Comparison of ENCODE assay signal across 16 cellular contexts in genomic region chr12:55624056-55624455, GRCh38. TPM values are rescaled to one million over a fixed set of nuclear protein-coding genes. Genes with fewer than 3 reads are reported as not detected.
A peak's percentile ranks its signal among the peaks of the same experiment; 100 is the strongest.
DNase-seq lines count a peak whose midpoint lies in the region; ATAC-seq, FAIRE-seq and TF ChIP-seq lines count a peak whose summit lies in the region.
"Had no signal": no experiment of that assay in that cellular context is flagged by ENCODE, and none has a peak within 500 bp of the region (broad histone marks: within the 10 kb centered on the region; RNA-seq: fewer than 3 reads in every experiment).

No MANE protein-coding gene starts in this region.

- no peak for TF ChIP-seq POLR2A in GM12878 (IDR thresholded peaks at IDR 0.05; ENCODE audit: low read depth, low read length)

- peak; percentile 66 for ATAC-seq in GM18511 (IDR thresholded peaks at IDR 0.05; ENCODE audit: unreplicated experiment)
- peak; percentile 58 for ATAC-seq in GM19463 (IDR thresholded peaks at IDR 0.05; ENCODE audit: unreplicated experiment)
- ATAC-seq in HG03159 (IDR thresholded peaks at IDR 0.05; ENCODE audit: unreplicated experiment): peak; percentile 42
- ATAC-seq in GM12878: peak; percentile 82
- ATAC-seq in Right ventricle myocardium superior (ENCODE audit: poor library complexity): no peak

- intact Hi-C loops in GM12878 (cut with micrococcal nuclease; ENCODE audit: unreplicated experiment): loop anchor here (10.0 kb wide), 1 partner anchor 629 kb away; no protein-coding TSS in a partner anchor
- intact Hi-C loops in cardiac septum (cut with DNase I): no loop called here
- intact Hi-C loops in Right ventricle myocardium superior (cut with DNase I): no loop called here
- intact Hi-C loops in PC-9 (cut with micrococcal nuclease; ENCODE audit: unreplicated experiment): no loop called here

- CTCF ChIA-PET in GM12878 (lab: Yijun Ruan, JAX) (no interaction called here), PC-9 (lab: Charles Lee) (no interaction called here)

- H3K36me3 ChIP-seq in GM12878 (ENCODE audit: control insufficient read depth in 2 of 2, insufficient read depth in 2 of 2, low read length in 1 of 2): no peaks in the 10 kb centered on the region
- no peaks in the 10 kb centered on the region for H3K36me3 ChIP-seq in PC-9 (ENCODE audit: low read depth)
- H3K36me3 ChIP-seq: tibial nerve had no signal

- H3K4me1 ChIP-seq in GM12878 (ENCODE audit: control insufficient read depth, insufficient read depth, low read length) (no peaks in the 10 kb centered on the region), PC-9 (replicated peaks; ENCODE audit: insufficient read depth) (no peaks in the 10 kb centered on the region)
- H3K4me1 ChIP-seq: Caco-2 had no signal

- FAIRE-seq in GM12878 (lab: Jason Lieb, UNC): no peak
- FAIRE-seq: astrocyte, endometrium had no signal

- RAD21 ChIA-PET in GM12878 (lab: Charles Lee; ENCODE audit: unreplicated experiment): no interaction called here

- no peaks in the 10 kb centered on the region for H4K20me1 ChIP-seq in GM12878 (ENCODE audit: control insufficient read depth, insufficient read depth)
- no peaks in the 10 kb centered on the region for H4K20me1 ChIP-seq in PC-9 (ENCODE audit: insufficient read depth)

- BruUV-seq in GM12878 (replicated peaks; lab: Mats Ljungman, UMichigan) (no TSS peak), PC-9 (replicated peaks; lab: Mats Ljungman, UMichigan) (no TSS peak)

- no peak overlapping the region for H2AFZ ChIP-seq in GM12878 (ENCODE audit: control insufficient read depth, low read depth, low read length)
- no peak overlapping the region for H2AFZ ChIP-seq in PC-9

- peak; percentile 50 for DNase-seq in GM12878 (ENCODE audit: low read depth, low spot score)
- no peak for DNase-seq in cardiac septum (ENCODE audit: low spot score)
- DNase-seq in Right ventricle myocardium superior: no peak
- DNase-seq in central memory CD4-positive, alpha-beta T cell: no peak
- DNase-seq in PC-9: no peak
- DNase-seq: Caco-2, Karpas-422, NCI-H345 had no signal

- H3K9me3 ChIP-seq in GM12878 (replicated peaks; ENCODE audit: control insufficient read depth, insufficient read depth, low read length): no peaks in the 10 kb centered on the region
- H3K9me3 ChIP-seq in PC-9 (ENCODE audit: insufficient read depth, low read depth): no peaks in the 10 kb centered on the region
- H3K9me3 ChIP-seq: Caco-2, tibial nerve had no signal

- no peaks in the 10 kb centered on the region for H3K9me2 ChIP-seq in PC-9 (ENCODE audit: insufficient read depth)

- no peak overlapping the region for H3K9ac ChIP-seq in GM12878 (ENCODE audit: control insufficient read depth, insufficient read depth, low read length)

- TF ChIP-seq CTCF in GM12878 (IDR thresholded peaks at IDR 0.05 in 2 of 3, conservative IDR thresholded peaks at IDR 0.05 in 1 of 3; ENCODE audit: control insufficient read depth in 2 of 3, extremely low read depth in 1 of 3, insufficient read depth in 1 of 3, low read depth in 3 of 3, low read length in 3 of 3) (no peak), PC-9 (conservative IDR thresholded peaks at IDR 0.05) (no peak)

- SMC1A ChIA-PET in GM12878 (lab: Charles Lee; ENCODE audit: uncharacterized antibody, unreplicated experiment): no interaction called here

- TF ChIP-seq EP300 in GM12878 (IDR thresholded peaks at IDR 0.05; ENCODE audit: borderline replicate concordance in 1 of 2, control insufficient read depth in 1 of 2, low read depth in 2 of 2, low read length in 2 of 2): peak; percentile 69 to 74; a peak in 3 of 4 replicates

- no peaks in the 10 kb centered on the region for H3F3A ChIP-seq in PC-9 (ENCODE audit: insufficient read depth, low read depth)

- no peaks in the 10 kb centered on the region for H3K27me3 ChIP-seq in GM12878 (replicated peaks in 1 of 2; ENCODE audit: control insufficient read depth in 2 of 2, insufficient read depth in 2 of 2, low read length in 1 of 2)
- H3K27me3 ChIP-seq in PC-9 (ENCODE audit: insufficient read depth, low read depth): peaks cover 32% of the 10 kb centered on the region; the same call in 1 of the 2 replicates
- H3K27me3 ChIP-seq: tibial nerve had no signal

- no peaks in the 10 kb centered on the region for H3K79me2 ChIP-seq in GM12878 (ENCODE audit: control insufficient read depth, insufficient read depth, low read length)
- no peaks in the 10 kb centered on the region for H3K79me2 ChIP-seq in PC-9 (ENCODE audit: low read depth)

- no peak overlapping the region for H3K27ac ChIP-seq in GM12878 (ENCODE audit: control insufficient read depth, insufficient read depth)
- no peak overlapping the region for H3K27ac ChIP-seq in PC-9
- H3K27ac ChIP-seq: SK-N-MC, tibial nerve had no signal

- in situ Hi-C loops in GM12878 (cut with MboI): no loop called here

- no peak for TF ChIP-seq RAD21 in GM12878 (IDR thresholded peaks at IDR 0.05; ENCODE audit: insufficient read depth, low read depth, low read length)

- H3K4me3 ChIP-seq in GM12878 (no peak overlapping the region), PC-9 (no peak overlapping the region)
- H3K4me3 ChIP-seq: SK-N-MC, tibial nerve had no signal

- no peak overlapping the region for H3K4me2 ChIP-seq in GM12878 (ENCODE audit: control insufficient read depth, insufficient read depth)
- H3K4me2 ChIP-seq in PC-9: no peak overlapping the region

- POLR2A ChIA-PET in GM12878 (lab: Charles Lee) (no interaction called here), PC-9 (lab: Charles Lee; ENCODE audit: unreplicated experiment) (no interaction called here)

TF ChIP-seq in GM12878, 131 proteins besides CTCF, POLR2A, EP300 and RAD21 (continues in another document):
- no peak for TF ChIP-seq ZNF24 (IDR thresholded peaks at IDR 0.05)
- peak; percentile 98 for TF ChIP-seq JUNB (IDR thresholded peaks at IDR 0.05)
- peak; percentile 57; the same call in 1 of the 2 replicates for TF ChIP-seq JUND (IDR thresholded peaks at IDR 0.05; ENCODE audit: low read depth, low read length)
- TF ChIP-seq BRCA1 (IDR thresholded peaks at IDR 0.05; ENCODE audit: low read depth, low read length): no peak
- TF ChIP-seq ATF7 (IDR thresholded peaks at IDR 0.05; ENCODE audit: low read depth): peak; percentile 84
- TF ChIP-seq ZNF217 (IDR thresholded peaks at IDR 0.05): 0 out of 2 replicates have a peak, but pooled peaks have one; percentile 73
- TF ChIP-seq SKIL (IDR thresholded peaks at IDR 0.05; ENCODE audit: low read depth, poor library complexity, severe bottlenecking): peak; percentile 86
- peak; percentile 70 for TF ChIP-seq IKZF1 (conservative IDR thresholded peaks at IDR 0.05)
- TF ChIP-seq ZSCAN29 (IDR thresholded peaks at IDR 0.05): no peak
- no peak for TF ChIP-seq TAF1 (IDR thresholded peaks at IDR 0.05; ENCODE audit: borderline replicate concordance, low read depth, low read length)

RNA-seq across cellular contexts. Expression of gene OR10P1, which starts 12.6 kb away (rescaled TPM):
- not detected in 2 replicates for total RNA-seq in GM12878 (2013; cell fraction: nucleolus; rRNA removed)
- total RNA-seq in GM12878 (2014; rRNA removed): not detected in 2 replicates
- total RNA-seq in GM12878 (2014; rRNA removed; fragmentation: Illumina TruSeq; extraction: Trizol): not detected in 2 replicates
- total RNA-seq in GM12878 (2021): not detected in 2 replicates
- polyA plus RNA-seq in GM12878 (2011; ENCODE audit: low read depth): not detected
- not detected in 2 replicates for polyA plus RNA-seq in GM12878 (2011; rRNA removed)
- polyA plus RNA-seq in GM12878 (2011; cell fraction: cytosol; rRNA removed): not detected in 2 replicates
- not detected in 2 replicates for polyA plus RNA-seq in GM12878 (2011; cell fraction: nucleus; rRNA removed)
- not detected in 2 replicates for polyA plus RNA-seq in GM12878 (2012)
- not detected in 2 replicates for polyA plus RNA-seq in GM12878 (2014; fragmentation: Illumina TruSeq; extraction: Trizol)
- not detected for polyA plus RNA-seq in GM12878 (2014; fragmentation: Nextera tagmentation; extraction: Ambion mirVana)
- not detected in 2 replicates for polyA plus RNA-seq in GM12878 (2014; rRNA removed)
- not detected for polyA plus RNA-seq in GM12878 (2016; fragmentation: Nextera tagmentation; extraction: Ambion mirVana)
- not detected in 2 replicates for polyA minus RNA-seq in GM12878 (2011; rRNA and poly(A)+ RNA removed)
- not detected in 2 replicates for polyA minus RNA-seq in GM12878 (2011; cell fraction: cytosol; rRNA and poly(A)+ RNA removed)
- not detected in 2 replicates for polyA minus RNA-seq in GM12878 (2011; cell fraction: nucleus; rRNA and poly(A)+ RNA removed)
- total RNA-seq in cardiac septum: not detected
- not detected for total RNA-seq in Right ventricle myocardium superior
- not detected in 2 replicates for total RNA-seq in PC-9 (2021)
- total RNA-seq: astrocyte, Caco-2, progenitor cell of endocrine pancreas, tibial nerve had no signal

RNA-seq across cellular contexts. Expression of gene OR2AP1, which starts 51.8 kb away (rescaled TPM):
- not detected in 2 replicates for total RNA-seq in GM12878 (2013; cell fraction: nucleolus; rRNA removed)
- total RNA-seq in GM12878 (2014; rRNA removed) (not detected in 2 replicates), GM12878 (2014; rRNA removed; fragmentation: Illumina TruSeq; extraction: Trizol) (not detected in 2 replicates), GM12878 (2021) (not detected in 2 replicates), cardiac septum (not detected), Right ventricle myocardium superior (not detected), PC-9 (2021) (not detected in 2 replicates)
- not detected for polyA plus RNA-seq in GM12878 (2011; ENCODE audit: low read depth)
- polyA plus RNA-seq in GM12878 (2011; rRNA removed) (not detected in 2 replicates), GM12878 (2014; fragmentation: Illumina TruSeq; extraction: Trizol) (not detected in 2 replicates), GM12878 (2014; fragmentation: Nextera tagmentation; extraction: Ambion mirVana) (not detected), GM12878 (2014; rRNA removed) (not detected in 2 replicates), GM12878 (2016; fragmentation: Nextera tagmentation; extraction: Ambion mirVana) (not detected)
- not detected in 2 replicates for polyA plus RNA-seq in GM12878 (2011; cell fraction: cytosol; rRNA removed)
- polyA plus RNA-seq in GM12878 (2011; cell fraction: nucleus; rRNA removed): not detected in 2 replicates
- not detected in 2 replicates for polyA plus RNA-seq in GM12878 (2012)
- not detected in 2 replicates for polyA minus RNA-seq in GM12878 (2011; rRNA and poly(A)+ RNA removed)
- polyA minus RNA-seq in GM12878 (2011; cell fraction: cytosol; rRNA and poly(A)+ RNA removed): not detected in 2 replicates
- polyA minus RNA-seq in GM12878 (2011; cell fraction: nucleus; rRNA and poly(A)+ RNA removed): not detected in 2 replicates
- total RNA-seq: astrocyte, Caco-2, progenitor cell of endocrine pancreas, tibial nerve had no signal
